In genomic region chr15:43267439-43267838, GRCh38 we compare ENCODE assay signal across 33 cellular contexts. TPM values are rescaled to one million over a fixed set of nuclear protein-coding genes. Genes with fewer than 3 reads are reported as not detected.
"Had no signal": no experiment of that assay in that cellular context is flagged by ENCODE, and none has a peak within 500 bp of the region (broad histone marks: within the 10 kb centered on the region; RNA-seq: fewer than 3 reads in every experiment).

No MANE protein-coding gene starts in this region.

- H3K4me3 ChIP-seq: cardiac muscle cell had no signal

- DNase-seq: activated B cell treated with CpG ODN at 0.5 μM for 24 hours; activated CD4-positive, alpha-beta memory T cell treated with anti-CD3 and anti-CD28 coated beads for 36 hours; activated CD4-positive, alpha-beta T cell treated with anti-CD3 and anti-CD28 coated beads for 4 hours; activated CD4-positive, alpha-beta T cell treated with anti-CD3 and anti-CD28 coated beads, Interleukin-2, amount 50 U/mL, for 1 hour; activated CD4-positive, CD25-positive, alpha-beta regulatory T cell treated with anti-CD3 and anti-CD28 coated beads, Interleukin-2, amount 50 U/mL, for 72 hours; activated CD8-positive, alpha-beta memory T cell treated with anti-CD3 and anti-CD28 coated beads, Interleukin-2, amount 50 U/mL, for 4 hours; activated effector memory CD4-positive, alpha-beta T cell treated with anti-CD3 and anti-CD28 coated beads, Interleukin-2, amount 50 U/mL, for 16 hours; activated naive CD4-positive, alpha-beta T cell; activated naive CD4-positive, alpha-beta T cell treated with anti-CD3 and anti-CD28 coated beads, Interleukin-2, amount 50 U/mL, for 16 hours; activated naive CD8-positive, alpha-beta T cell treated with anti-CD3 and anti-CD28 coated beads for 36 hours; amniotic stem cell; aorta; brain microvascular endothelial cell; KG1; MM.1S; NCI-H1092; NCI-H1436 treated with DMSO at 0.1 percent for 48 hours; NCI-H1694 treated with DMSO at 0.1 percent for 48 hours; NCI-H2029; NCI-H345; NCI-H524 treated with DMSO at 0.1 percent for 48 hours; NK-92 treated with Interleukin-12 subunit alpha and Interleukin-12 subunit beta, amount 100 ng/mL, for 24 hours; SIG-M5; T-cell; T-helper 17 cell had no signal

- ATAC-seq: Right ventricle myocardium inferior, SK-N-SH treated with all-trans-retinoic acid at 6 μM for 48 hours, T-cell, T-helper 17 cell had no signal

- H3K27ac ChIP-seq: brain microvascular endothelial cell, cardiac muscle cell, RWPE1, VCaP had no signal

- H3K36me3 ChIP-seq: brain microvascular endothelial cell, cardiac muscle cell had no signal

RNA-seq across cellular contexts. Expression of gene TGM5, which starts 0.7 kb away (rescaled TPM):
- total RNA-seq: activated CD4-positive, alpha-beta memory T cell treated with anti-CD3 and anti-CD28 coated beads for 36 hours; cardiac muscle cell; NCI-H460; PC-3; Right ventricle myocardium inferior; T-cell; T-helper 17 cell had no signal
- polyA plus RNA-seq: aorta, cardiac muscle cell had no signal

RNA-seq across cellular contexts. Expression of gene TGM7, which starts 34.6 kb away (rescaled TPM):
- total RNA-seq: activated B cell treated with CpG ODN at 0.5 μM for 24 hours; activated CD4-positive, alpha-beta memory T cell treated with anti-CD3 and anti-CD28 coated beads for 36 hours; activated naive CD8-positive, alpha-beta T cell treated with anti-CD3 and anti-CD28 coated beads for 36 hours; aorta; cardiac muscle cell; NCI-H460; PC-3; Right ventricle myocardium inferior; SK-MEL-5; T-cell; T-helper 17 cell had no signal
- polyA plus RNA-seq: aorta, cardiac muscle cell had no signal

RNA-seq across cellular contexts. Expression of gene EPB42, which starts 46.6 kb away (rescaled TPM):
- total RNA-seq: activated B cell treated with CpG ODN at 0.5 μM for 24 hours; activated CD4-positive, alpha-beta memory T cell treated with anti-CD3 and anti-CD28 coated beads for 36 hours; activated naive CD8-positive, alpha-beta T cell treated with anti-CD3 and anti-CD28 coated beads for 36 hours; NCI-H460; PC-3; SK-MEL-5; T-cell; T-helper 17 cell had no signal
- polyA plus RNA-seq: aorta had no signal
